ENCODE assay signal across 8 cellular contexts in the genomic region with DNA sequence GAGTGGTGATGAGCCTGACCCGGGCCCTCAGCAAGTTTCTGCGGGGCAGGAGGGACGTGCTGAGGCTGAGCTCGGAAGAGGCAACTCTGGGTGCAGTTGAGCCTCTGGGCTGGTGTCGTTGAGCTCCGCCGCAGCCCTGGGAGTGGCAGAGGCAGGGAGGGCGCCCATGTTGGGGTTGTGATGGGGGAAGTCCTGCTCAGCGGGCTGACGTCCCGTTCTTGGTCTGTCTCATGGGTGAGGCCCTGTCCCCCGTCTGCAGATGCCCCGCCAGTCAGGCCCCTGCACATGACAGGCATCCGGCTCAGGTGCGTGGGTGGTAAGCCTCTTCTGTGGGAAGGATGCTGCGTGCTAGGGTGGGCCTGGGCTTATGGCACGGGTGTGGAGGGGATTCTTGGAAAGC.
DNase-seq lines count a peak whose midpoint lies in the region; ATAC-seq and TF ChIP-seq lines count a peak whose summit lies in the region.

No MANE protein-coding gene starts in this region.

- WGBS in endodermal cell (ENCODE audit: insufficient coverage in 1 of 2, insufficient read length in 1 of 2), 2 experiments, result 85 to 95% methylated on average over 4 to 17 of the region's 17 CpGs

- H3K4me1 Mint-ChIP-seq in endodermal cell, result peaks cover 4% of the 10 kb centered on the region

- no peaks in the 10 kb centered on the region for H3K4me1 ChIP-seq in endodermal cell (ENCODE audit: control insufficient read depth, insufficient read depth, low read length)

- no peaks in the 10 kb centered on the region for H3K9me3 ChIP-seq in endodermal cell (ENCODE audit: control insufficient read depth, low read length)

- no peak overlapping the region for H3K4me3 Mint-ChIP-seq in endodermal cell

- H3K36me3 Mint-ChIP-seq in endodermal cell (ENCODE audit: low read depth), result peaks cover 1% of the 10 kb centered on the region

- no peak for TF ChIP-seq CTCF in endodermal cell (conservative IDR thresholded peaks at IDR 0.05)

- ATAC-seq in GM18858 (IDR thresholded peaks at IDR 0.05; ENCODE audit: unreplicated experiment) (peak; percentile 23), HG03135 (IDR thresholded peaks at IDR 0.05; ENCODE audit: unreplicated experiment) (peak; percentile 24), HG03025 (IDR thresholded peaks at IDR 0.05; ENCODE audit: low FRiP score, unreplicated experiment) (no peak)

- DNase-seq in activated T-cell treated with anti-CD3 and anti-CD28 coated beads for 48 hours (ENCODE audit: low read depth), result peak; percentile 78
- DNase-seq in stimulated activated CD4-positive, alpha-beta T cell treated with anti-CD3 and anti-CD28 coated beads, Interleukin-1b, Interleukin-23, amount 100 ng/mL, for 4 hours (ENCODE audit: low read depth in 2 of 2), result peak; percentile 53 to 67
- no peak for DNase-seq in endodermal cell
- no peak for DNase-seq in RKO (ENCODE audit: low spot score)
- no peak for DNase-seq in H4 (ENCODE audit: low spot score)

- H3K4me3 ChIP-seq in endodermal cell (ENCODE audit: low read length), result no peak overlapping the region

- no peak overlapping the region for H3K27ac ChIP-seq in endodermal cell (ENCODE audit: low read depth, low read length)

- H3K9ac ChIP-seq in endodermal cell (ENCODE audit: extremely low read depth, low read length, poor library complexity, severe bottlenecking), result no peak overlapping the region

- no peaks in the 10 kb centered on the region for H3K9me3 Mint-ChIP-seq in endodermal cell

- H3K27me3 Mint-ChIP-seq in endodermal cell (ENCODE audit: insufficient read depth), result no peaks in the 10 kb centered on the region

- no peaks in the 10 kb centered on the region for H3K27me3 ChIP-seq in endodermal cell (ENCODE audit: control insufficient read depth, insufficient read depth, low read length, poor library complexity, severe bottlenecking)

- no peaks in the 10 kb centered on the region for H3K36me3 ChIP-seq in endodermal cell (ENCODE audit: control insufficient read depth, insufficient read depth, low read length)

- H3K27ac Mint-ChIP-seq in endodermal cell, result no peak overlapping the region

Comparison
In these comparisons a context has a peak if more than half of its experiments do, and no peak if none do; other contexts are left out.
1. DNase-seq: peak in activated T-cell treated with anti-CD3 and anti-CD28 coated beads for 48 hours (single experiment) and stimulated activated CD4-positive, alpha-beta T cell treated with anti-CD3 and anti-CD28 coated beads, Interleukin-1b, Interleukin-23, amount 100 ng/mL, for 4 hours (2 of 2); none in endodermal cell (single experiment), RKO (single experiment) and H4 (single experiment).